Comparison of ENCODE assay signal across 1 cellular context in genomic region chr16:46756772-46757171, GRCh38.
TF ChIP-seq lines count a peak whose summit lies in the region.

No MANE protein-coding gene starts in this region.

TF ChIP-seq in H1, 55 proteins besides CTCF, POLR2A, EP300 and RAD21:
- TF ChIP-seq SP2 (IDR thresholded peaks at IDR 0.05; ENCODE audit: low read length) (no peak), EZH2 (IDR thresholded peaks at IDR 0.05; ENCODE audit: low read depth, low read length, severe bottlenecking) (no peak), KDM1A (IDR thresholded peaks at IDR 0.05; ENCODE audit: borderline replicate concordance, low read length) (no peak), POLR2AphosphoS5 (IDR thresholded peaks at IDR 0.05; ENCODE audit: low read depth, low read length) (no peak), BACH1 (IDR thresholded peaks at IDR 0.05; ENCODE audit: low read length) (no peak), KDM4A (IDR thresholded peaks at IDR 0.05; ENCODE audit: low read depth, low read length, severe bottlenecking) (no peak), SUZ12 (IDR thresholded peaks at IDR 0.05; ENCODE audit: low read length) (no peak), CBX5 (IDR thresholded peaks at IDR 0.05; ENCODE audit: low read depth, low read length) (no peak), GTF2F1 (IDR thresholded peaks at IDR 0.05; ENCODE audit: borderline replicate concordance, low read depth, low read length) (no peak), TCF12 (IDR thresholded peaks at IDR 0.05; ENCODE audit: low read depth, low read length) (no peak), SP1 (IDR thresholded peaks at IDR 0.05; ENCODE audit: low read depth, low read length) (no peak), SIN3A (conservative IDR thresholded peaks at IDR 0.05 in 1 of 2, IDR thresholded peaks at IDR 0.05 in 1 of 2; ENCODE audit: low read depth in 1 of 2, low read length in 2 of 2) (no peak), SP4 (IDR thresholded peaks at IDR 0.05; ENCODE audit: low read length) (no peak), HDAC6 (IDR thresholded peaks at IDR 0.05; ENCODE audit: low read depth, low read length) (no peak), EGR1 (IDR thresholded peaks at IDR 0.05; ENCODE audit: borderline replicate concordance, low read depth, low read length) (no peak), POU5F1 (IDR thresholded peaks at IDR 0.05; ENCODE audit: low read depth, low read length) (no peak), GABPA (IDR thresholded peaks at IDR 0.05; ENCODE audit: borderline replicate concordance, insufficient read depth, low read length) (no peak), ATF3 (IDR thresholded peaks at IDR 0.05; ENCODE audit: insufficient read depth, low read depth, low read length) (no peak), CHD7 (IDR thresholded peaks at IDR 0.05; ENCODE audit: insufficient replicate concordance, low read length) (no peak)
